8 cellular contexts compared by ENCODE assay signal in the genomic region with DNA sequence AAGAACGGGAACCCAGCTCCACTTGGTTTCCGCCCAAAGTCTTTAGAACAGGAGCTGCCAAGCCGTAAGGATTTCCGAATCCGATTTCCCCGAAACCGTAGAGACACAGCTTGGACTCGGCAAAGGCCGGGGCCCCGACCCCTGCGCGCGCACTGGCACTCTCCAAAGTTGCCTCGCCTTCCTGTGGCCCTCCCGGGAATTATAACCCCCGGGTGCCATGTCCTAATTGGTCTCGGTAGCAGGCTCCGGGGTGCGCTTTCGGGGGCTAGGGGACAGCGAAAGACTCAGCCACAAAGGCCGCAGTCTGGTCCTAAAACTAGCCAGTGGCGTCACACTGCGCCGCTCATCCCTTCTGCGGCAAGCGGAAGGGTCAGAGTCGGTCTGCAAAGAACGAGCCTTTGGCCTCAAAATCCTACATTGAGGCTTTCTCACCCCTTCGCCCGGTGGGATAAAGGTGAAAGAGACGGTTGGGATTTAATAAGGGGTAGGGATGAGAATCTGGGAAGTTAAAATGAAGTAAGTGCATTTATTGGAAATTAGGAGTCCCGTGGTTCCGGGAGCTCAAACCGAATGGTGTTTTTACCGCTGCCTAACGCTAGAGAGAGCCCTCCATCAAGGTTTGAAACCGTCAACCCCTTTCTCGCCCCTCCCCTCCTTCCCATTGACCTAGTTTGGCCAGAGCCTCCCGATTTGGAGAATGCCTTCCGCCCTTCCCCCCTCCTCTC. TPM values are rescaled to one million over a fixed set of nuclear protein-coding genes. Genes with fewer than 3 reads are reported as not detected.
A peak's percentile ranks its signal among the peaks of the same experiment; 100 is the strongest.
DNase-seq lines count a peak whose midpoint lies in the region; ATAC-seq and TF ChIP-seq lines count a peak whose summit lies in the region.

No MANE protein-coding gene starts in this region.

- H3K4me1 Mint-ChIP-seq in T-helper 2 cell treated with Interferon-gamma antibody and Interleukin-4, amounts not matched to agents 5 μg/mL and 100 μg/mL, for 36 hours (ENCODE audit: low read depth) = peaks cover 41% of the 10 kb centered on the region

- DNase-seq in GM12864 (ENCODE audit: low read depth) (no peak), NCI-H1694 treated with DMSO at 0.1 percent for 48 hours (lab: John Stamatoyannopoulos, UW) (peak; percentile 81), brain pericyte (ENCODE audit: low read depth, low spot score) (peak; percentile 72), iPS DF 4.7 (ENCODE audit: extremely low read depth, low spot score) (peak; percentile 91), renal cortical epithelial cell (ENCODE audit: low read depth) (peak; percentile 84)
- peak; percentile 69 for DNase-seq in T-helper 2 cell treated with Interferon-gamma antibody and Interleukin-4, amounts not matched to agents 5 μg/mL and 100 μg/mL, for 36 hours (ENCODE audit: low spot score)

- H3K27ac Mint-ChIP-seq in T-helper 2 cell treated with Interferon-gamma antibody and Interleukin-4, amounts not matched to agents 5 μg/mL and 100 μg/mL, for 36 hours = peak overlapping the region; percentile 100

- TF ChIP-seq CTCF in GM12864 (IDR thresholded peaks at IDR 0.05; ENCODE audit: low read depth, low read length, missing control alignments) = peak; percentile 86

- peaks cover 4% of the 10 kb centered on the region for H3K36me3 Mint-ChIP-seq in T-helper 2 cell treated with Interferon-gamma antibody and Interleukin-4, amounts not matched to agents 5 μg/mL and 100 μg/mL, for 36 hours (ENCODE audit: low read depth)

- peak overlapping the region; percentile 16 for H3K4me3 ChIP-seq in GM12864 (ENCODE audit: low read depth, low read length)

- ATAC-seq in HG02870 (IDR thresholded peaks at IDR 0.05; ENCODE audit: unreplicated experiment) = peak; percentile 64
- ATAC-seq in GM19455 (IDR thresholded peaks at IDR 0.05; ENCODE audit: unreplicated experiment) = no peak

- peak overlapping the region; percentile 96 for H3K4me3 Mint-ChIP-seq in T-helper 2 cell treated with Interferon-gamma antibody and Interleukin-4, amounts not matched to agents 5 μg/mL and 100 μg/mL, for 36 hours

- H3K27me3 Mint-ChIP-seq in T-helper 2 cell treated with Interferon-gamma antibody and Interleukin-4, amounts not matched to agents 5 μg/mL and 100 μg/mL, for 36 hours (ENCODE audit: low read depth) = peaks cover 8% of the 10 kb centered on the region

- no peaks in the 10 kb centered on the region for H3K9me3 Mint-ChIP-seq in T-helper 2 cell treated with Interferon-gamma antibody and Interleukin-4, amounts not matched to agents 5 μg/mL and 100 μg/mL, for 36 hours

RNA-seq across cellular contexts. Expression of a gene that starts 6.7 kb away (rescaled TPM):
- 4.7 and 24.0 TPM in 2 replicates for total RNA-seq in renal cortical epithelial cell

RNA-seq across cellular contexts. Expression of a gene that starts 36.2 kb away (rescaled TPM):
- 0.35 TPM in 1 of 2 replicates, not detected in the other for total RNA-seq in renal cortical epithelial cell
